ENCODE assay signal across 10 cellular contexts in the genomic region with DNA sequence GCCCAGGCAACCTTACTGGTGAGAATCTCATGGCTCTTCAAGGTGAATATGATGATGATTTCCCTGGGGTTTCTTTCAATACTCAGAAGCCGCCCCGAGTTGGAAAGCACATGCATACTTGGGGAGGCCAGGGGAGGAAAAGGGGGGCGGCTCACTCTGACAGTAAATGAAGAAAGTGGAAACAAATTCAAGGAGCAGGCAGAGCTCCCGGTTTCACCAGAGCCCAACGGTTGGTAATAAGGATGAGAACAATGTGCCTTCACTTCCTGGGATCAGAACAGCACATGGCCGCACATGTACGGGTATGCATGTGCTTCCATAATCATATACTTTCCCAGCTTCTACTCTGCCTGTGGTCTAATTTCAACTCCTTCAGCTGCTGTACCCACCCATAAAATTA. TPM values are rescaled to one million over a fixed set of nuclear protein-coding genes. Genes with fewer than 3 reads are reported as not detected.
DNase-seq lines count a peak whose midpoint lies in the region; ATAC-seq and TF ChIP-seq lines count a peak whose summit lies in the region.
"Had no signal": no experiment of that assay in that cellular context is flagged by ENCODE, and none has a peak within 500 bp of the region (broad histone marks: within the 10 kb centered on the region; RNA-seq: fewer than 3 reads in every experiment).

No MANE protein-coding gene starts in this region.

- peaks cover 46% of the 10 kb centered on the region for H3K4me1 Mint-ChIP-seq in activated naive CD8-positive, alpha-beta T cell treated with anti-CD3 and anti-CD28 coated beads, Interleukin-2, amount 50 U/mL, for 24 hours

- H3K27ac ChIP-seq in heart right ventricle (peak overlapping the region; percentile 55 to 99 (median 96)), lower lobe of right lung (peak overlapping the region; percentile 93), upper lobe of left lung (peak overlapping the region; percentile 85 to 100 (median 98)), adrenal gland (peak overlapping the region in 1 of 5 donors; percentile 53)

- H3K4me1 ChIP-seq in heart right ventricle (peaks cover 29 to 76% (median 56%) of the 10 kb centered on the region in 9 donors), lower lobe of right lung (peaks cover 57% of the 10 kb centered on the region), upper lobe of left lung (peaks cover 53 to 66% (median 59%) of the 10 kb centered on the region in 4 donors), adrenal gland (replicated peaks in 1 of 2) (peaks cover 0 to 14% of the 10 kb centered on the region in 2 donors)

- H3K9me3 ChIP-seq in heart right ventricle (no peaks in the 10 kb centered on the region), lower lobe of right lung (no peaks in the 10 kb centered on the region), upper lobe of left lung (no peaks in the 10 kb centered on the region), adrenal gland (replicated peaks in 1 of 3) (no peaks in the 10 kb centered on the region)

- no peak for TF ChIP-seq EP300 in upper lobe of left lung (IDR thresholded peaks at IDR 0.05)

- no peak for ATAC-seq in heart right ventricle
- ATAC-seq in left cardiac atrium = no peak
- no peak for ATAC-seq in activated naive CD8-positive, alpha-beta T cell treated with anti-CD3 and anti-CD28 coated beads, Interleukin-2, amount 50 U/mL, for 24 hours
- no peak for ATAC-seq in lower lobe of right lung
- no peak for ATAC-seq in upper lobe of left lung (ENCODE audit: low FRiP score in 2 of 2)

- H3K36me3 Mint-ChIP-seq in activated naive CD8-positive, alpha-beta T cell treated with anti-CD3 and anti-CD28 coated beads, Interleukin-2, amount 50 U/mL, for 24 hours (ENCODE audit: low read depth) = peaks cover 11% of the 10 kb centered on the region

- intact Hi-C loops in heart right ventricle (cut with DNase I) = loop anchor here in 1 of 10 donors (5.0 kb wide), 1 partner anchor 40 kb away; a partner anchor contains a TSS
- intact Hi-C loops in left cardiac atrium (cut with DNase I) = no loop called here
- intact Hi-C loops in lower lobe of right lung (cut with DNase I) = no loop called here
- intact Hi-C loops in adrenal gland (cut with DNase I) = no loop called here

- DNase-seq in heart right ventricle (no peak), left cardiac atrium (no peak), lower lobe of right lung (no peak), upper lobe of left lung (no peak), superior temporal gyrus (ENCODE audit: extremely low spot score) (no peak), adrenal gland (no peak)
- DNase-seq in activated naive CD8-positive, alpha-beta T cell treated with anti-CD3 and anti-CD28 coated beads, Interleukin-2, amount 50 U/mL, for 24 hours = no peak
- DNase-seq in activated CD4-positive, CD25-positive, alpha-beta regulatory T cell treated with anti-CD3 and anti-CD28 coated beads, Interleukin-2, amount 50 U/mL, for 72 hours = no peak
- DNase-seq: midbrain, NCI-H146 had no signal

- H3K4me3 Mint-ChIP-seq in activated naive CD8-positive, alpha-beta T cell treated with anti-CD3 and anti-CD28 coated beads, Interleukin-2, amount 50 U/mL, for 24 hours = peak overlapping the region; percentile 95

- no peak for TF ChIP-seq POLR2A in upper lobe of left lung (IDR thresholded peaks at IDR 0.05)
- no peak for TF ChIP-seq POLR2A in adrenal gland (IDR thresholded peaks at IDR 0.05)

- no peak for TF ChIP-seq CTCF in heart right ventricle (IDR thresholded peaks at IDR 0.05)
- no peak for TF ChIP-seq CTCF in lower lobe of right lung (IDR thresholded peaks at IDR 0.05)
- TF ChIP-seq CTCF in upper lobe of left lung (IDR thresholded peaks at IDR 0.05) = no peak
- TF ChIP-seq CTCF in adrenal gland (IDR thresholded peaks at IDR 0.05) = no peak

- WGBS in heart right ventricle, 2 donors = 57 to 61% methylated on average over 7 of the region's 7 CpGs
- 69% methylated on average over 7 of the region's 7 CpGs for WGBS in upper lobe of left lung, 2 donors
- WGBS in adrenal gland, 4 donors = 76 to 81% (median 81%) methylated on average over 7 of the region's 7 CpGs

- H3K27ac Mint-ChIP-seq in activated naive CD8-positive, alpha-beta T cell treated with anti-CD3 and anti-CD28 coated beads, Interleukin-2, amount 50 U/mL, for 24 hours = peak overlapping the region; percentile 95

- no peaks in the 10 kb centered on the region for H3K36me3 ChIP-seq in heart right ventricle
- no peaks in the 10 kb centered on the region for H3K36me3 ChIP-seq in lower lobe of right lung
- H3K36me3 ChIP-seq in upper lobe of left lung = no peaks in the 10 kb centered on the region
- no peaks in the 10 kb centered on the region for H3K36me3 ChIP-seq in adrenal gland (replicated peaks in 1 of 2)

- H3K4me3 ChIP-seq in heart right ventricle = peak overlapping the region in 9 of 10 donors; percentile 19 to 97 (median 79)
- H3K4me3 ChIP-seq in lower lobe of right lung = peak overlapping the region; percentile 94
- no peak overlapping the region for H3K4me3 ChIP-seq in upper lobe of left lung
- H3K4me3 ChIP-seq in adrenal gland = no peak overlapping the region

- no peaks in the 10 kb centered on the region for H3K9me3 Mint-ChIP-seq in activated naive CD8-positive, alpha-beta T cell treated with anti-CD3 and anti-CD28 coated beads, Interleukin-2, amount 50 U/mL, for 24 hours

- H3K27me3 ChIP-seq in heart right ventricle (no peaks in the 10 kb centered on the region), lower lobe of right lung (ENCODE audit: low read depth) (no peaks in the 10 kb centered on the region), upper lobe of left lung (no peaks in the 10 kb centered on the region), adrenal gland (no peaks in the 10 kb centered on the region)

- no peaks in the 10 kb centered on the region for H3K27me3 Mint-ChIP-seq in activated naive CD8-positive, alpha-beta T cell treated with anti-CD3 and anti-CD28 coated beads, Interleukin-2, amount 50 U/mL, for 24 hours

RNA-seq across cellular contexts. Expression of a gene that starts 3.8 kb away (rescaled TPM):
- total RNA-seq in heart right ventricle (10 to 100 TPM; 48.6 to 79.8 (median 58.2) TPM), left cardiac atrium (10 to 100 TPM; 63.4 to 70.8 TPM), lower lobe of right lung (252 TPM), upper lobe of left lung (100 to 1,000 TPM; 198 to 969 (median 229) TPM), adrenal gland (10 to 100 TPM; 22.3 to 41.3 (median 33.4) TPM)
- polyA plus RNA-seq in heart right ventricle (10 to 100 TPM; 22.7 to 38.0 TPM), adrenal gland (10 to 100 TPM; 13.6 to 27.8 (median 19.9) TPM)

RNA-seq across cellular contexts. Expression of a gene that starts 38.6 kb away (rescaled TPM):
- total RNA-seq in heart right ventricle (100 to 1,000 TPM in 2 of 10 donors, 10 to 100 TPM in 8; 70.3 to 124 (median 73.7) TPM), left cardiac atrium (100 to 1,000 TPM; 101 to 127 TPM), lower lobe of right lung (207 TPM), upper lobe of left lung (100 to 1,000 TPM in 5 of 6 donors, 10 to 100 TPM in 1; 66.0 to 395 (median 228) TPM), adrenal gland (100 to 1,000 TPM; 171 to 722 (median 354) TPM)
- polyA plus RNA-seq in heart right ventricle (100 to 1,000 TPM in 1 of 2 donors, 10 to 100 TPM in 1; 66.1 to 322 TPM), adrenal gland (100 to 1,000 TPM; 164 to 724 (median 287) TPM)

RNA-seq across cellular contexts. Expression of a gene that starts 40.7 kb away (rescaled TPM):
- total RNA-seq in heart right ventricle (not detected), left cardiac atrium (not detected), lower lobe of right lung (not detected), upper lobe of left lung (not detected), adrenal gland (not detected)
- polyA plus RNA-seq in heart right ventricle (under 1 TPM in 1 of 2 donors, not detected in 1; 0.04 TPM), adrenal gland (not detected)

RNA-seq across cellular contexts. Expression of a gene that starts 47.9 kb away (rescaled TPM):
- total RNA-seq in heart right ventricle = 10 to 100 TPM; 17.6 to 30.3 (median 22.0) TPM
- 10 to 100 TPM; 14.3 to 33.8 TPM for polyA plus RNA-seq in heart right ventricle
- 10 to 100 TPM; 21.0 to 27.8 TPM for total RNA-seq in left cardiac atrium
- 42.8 TPM for total RNA-seq in lower lobe of right lung
- 100 to 1,000 TPM in 1 of 6 donors, 10 to 100 TPM in 5; 30.4 to 105 (median 37.6) TPM for total RNA-seq in upper lobe of left lung
- 10 to 100 TPM; 16.8 to 48.5 (median 37.8) TPM for total RNA-seq in adrenal gland
- polyA plus RNA-seq in adrenal gland = 10 to 100 TPM; 33.2 to 46.4 (median 37.0) TPM

Comparison
In these comparisons a context has a peak if more than half of its experiments do, and no peak if none do; other contexts are left out.
1. H3K4me3 ChIP-seq: peak in heart right ventricle (9 of 10) and lower lobe of right lung (single experiment); none in upper lobe of left lung (0 of 4) and adrenal gland (0 of 4).